Comparison of ENCODE assay signal across 24 cellular contexts in the genomic region with DNA sequence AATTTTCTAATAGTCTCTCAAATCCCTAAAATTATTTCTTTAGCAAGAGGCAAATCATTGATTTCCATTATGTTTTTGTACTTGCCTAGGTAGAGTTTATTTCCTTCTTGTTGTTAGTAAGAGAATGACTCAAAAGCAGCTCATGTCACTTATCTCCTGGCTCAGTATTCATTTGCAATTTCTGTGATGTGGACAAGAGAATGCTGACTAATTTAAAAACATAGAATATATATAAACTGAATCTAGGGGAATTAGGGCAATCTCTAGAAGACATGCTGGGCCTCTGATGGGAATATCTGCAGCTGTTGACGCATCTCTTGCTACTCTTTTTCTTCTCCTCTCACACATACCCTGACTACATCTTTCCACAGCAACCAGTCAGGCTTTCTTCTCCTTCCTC.
"Had no signal": no experiment of that assay in that cellular context is flagged by ENCODE, and none has a peak within 500 bp of the region (broad histone marks: within the 10 kb centered on the region; RNA-seq: fewer than 3 reads in every experiment).

No MANE protein-coding gene starts in this region.

- H3K27ac Mint-ChIP-seq: immature natural killer cell; naive thymus-derived CD4-positive, alpha-beta T cell; stimulated activated effector memory CD8-positive, alpha-beta T cell treated with anti-CD3 and anti-CD28 coated beads, Interleukin-12 subunit alpha, Interleukin-12 subunit beta, amount 100 ng/mL, for 72 hours; type B pancreatic cell had no signal

- H3K4me3 ChIP-seq: ascending aorta, cardiac muscle cell, gastroesophageal sphincter, heart right ventricle, mucosa of descending colon, pancreas, testis had no signal

- H3K27ac ChIP-seq: ascending aorta, cardiac muscle cell, gastroesophageal sphincter, heart right ventricle, pancreas, testis, WERI-Rb-1 had no signal

- H3K36me3 ChIP-seq: ascending aorta, cardiac muscle cell, gastroesophageal sphincter, heart right ventricle, pancreas, WERI-Rb-1 had no signal

- H3K9me3 ChIP-seq: ascending aorta, gastroesophageal sphincter, heart right ventricle, mucosa of descending colon, pancreas, testis had no signal

- H3K4me1 Mint-ChIP-seq: immature natural killer cell; naive thymus-derived CD4-positive, alpha-beta T cell; stimulated activated effector memory CD8-positive, alpha-beta T cell treated with anti-CD3 and anti-CD28 coated beads, Interleukin-12 subunit alpha, Interleukin-12 subunit beta, amount 100 ng/mL, for 72 hours had no signal

- H3K4me1 ChIP-seq: ascending aorta, heart right ventricle, pancreas, testis had no signal

- H3K4me3 Mint-ChIP-seq: immature natural killer cell; naive thymus-derived CD4-positive, alpha-beta T cell; stimulated activated effector memory CD8-positive, alpha-beta T cell treated with anti-CD3 and anti-CD28 coated beads, Interleukin-12 subunit alpha, Interleukin-12 subunit beta, amount 100 ng/mL, for 72 hours; type B pancreatic cell had no signal

- DNase-seq: activated CD4-positive, alpha-beta T cell treated with anti-CD3 and anti-CD28 coated beads for 1 hour; activated CD8-positive, alpha-beta memory T cell treated with anti-CD3 and anti-CD28 coated beads for 24 hours; activated CD8-positive, alpha-beta memory T cell treated with anti-CD3 and anti-CD28 coated beads, Interleukin-2, amount 50 U/mL, for 48 hours; activated effector memory CD4-positive, alpha-beta T cell treated with anti-CD3 and anti-CD28 coated beads, Interleukin-2, amount 50 U/mL, for 16 hours; activated naive CD4-positive, alpha-beta T cell treated with anti-CD3 and anti-CD28 coated beads, Interleukin-2, amount 50 U/mL, for 16 hours; activated T-cell treated with anti-CD3 and anti-CD28 coated beads, Interleukin-2, amount 50 U/mL, for 48 hours; dermis blood vessel endothelial cell; effector memory CD4-positive, alpha-beta T cell; heart right ventricle; immature natural killer cell; left cardiac atrium; mesenchymal stem cell; mucosa of descending colon; naive thymus-derived CD4-positive, alpha-beta T cell; pancreas; stimulated activated CD4-positive, alpha-beta T cell treated with anti-CD3 and anti-CD28 coated beads, Interleukin-4, amount 100 ng/mL, for 24 hours; T-helper 2 cell; testis; WERI-Rb-1 had no signal

- H3K27me3 ChIP-seq: ascending aorta, cardiac muscle cell, gastroesophageal sphincter, heart right ventricle, testis had no signal

- H3K27me3 Mint-ChIP-seq: naive thymus-derived CD4-positive, alpha-beta T cell; type B pancreatic cell had no signal

- H3K9me3 Mint-ChIP-seq: type B pancreatic cell had no signal

- H3K36me3 Mint-ChIP-seq: immature natural killer cell; naive thymus-derived CD4-positive, alpha-beta T cell; stimulated activated effector memory CD8-positive, alpha-beta T cell treated with anti-CD3 and anti-CD28 coated beads, Interleukin-12 subunit alpha, Interleukin-12 subunit beta, amount 100 ng/mL, for 72 hours; type B pancreatic cell had no signal
